8 cellular contexts compared by ENCODE assay signal in genomic region chr16:88534731-88535141, GRCh38.
A peak's percentile ranks its signal among the peaks of the same experiment; 100 is the strongest.
DNase-seq lines count a peak whose midpoint lies in the region; ATAC-seq and TF ChIP-seq lines count a peak whose summit lies in the region.

No MANE protein-coding gene starts in this region.

- DNase-seq in GM10248 (ENCODE audit: extremely low spot score) (peak; percentile 63), epithelial cell of esophagus (ENCODE audit: low read depth) (peak; percentile 52), nephron progenitor cell (peak; percentile 65), cerebellar cortex (ENCODE audit: low spot score) (no peak), NCI-H128 (lab: John Stamatoyannopoulos, UW; ENCODE audit: unreplicated experiment) (no peak)

- H3K4me3 ChIP-seq in epithelial cell of esophagus (ENCODE audit: low read length) = peak overlapping the region; percentile 42

- peak overlapping the region; percentile 60 for H3K27ac ChIP-seq in VCaP

- POLR2A ChIA-PET in GM10248 (lab: Yijun Ruan, JAX) = no interaction called here

- peak overlapping the region; percentile 81 for H3K4me3 Mint-ChIP-seq in nephron progenitor cell

- CTCF ChIA-PET in GM10248 (lab: Yijun Ruan, JAX) = interaction anchor here (0.9 kb wide), 1 partner anchor 97 kb away, joined by 3 read pairs; no protein-coding TSS in a partner anchor

- no peaks in the 10 kb centered on the region for H3K9me3 Mint-ChIP-seq in nephron progenitor cell

- ATAC-seq in HG02763 (IDR thresholded peaks at IDR 0.05; ENCODE audit: unreplicated experiment) (peak; percentile 2), HG03460 (IDR thresholded peaks at IDR 0.05; ENCODE audit: unreplicated experiment) (no peak)

- TF ChIP-seq CTCF in GM10248 (IDR thresholded peaks at IDR 0.05; ENCODE audit: control extremely low read depth, extremely low read depth, low read depth, missing control alignments) (no peak), VCaP (conservative IDR thresholded peaks at IDR 0.05) (no peak), epithelial cell of esophagus (IDR thresholded peaks at IDR 0.05; ENCODE audit: insufficient read depth, low read depth, low read length, missing control alignments) (peak; percentile 6), nephron progenitor cell (IDR thresholded peaks at IDR 0.05) (no peak)

- H3K27me3 Mint-ChIP-seq in nephron progenitor cell (ENCODE audit: low read depth, poor library complexity) = peaks cover 31% of the 10 kb centered on the region

- peaks cover 32% of the 10 kb centered on the region for H3K4me1 Mint-ChIP-seq in nephron progenitor cell

- H3K36me3 Mint-ChIP-seq in nephron progenitor cell (ENCODE audit: low read depth) = peaks cover 4% of the 10 kb centered on the region

- no peak overlapping the region for H3K27ac Mint-ChIP-seq in nephron progenitor cell

Comparison
In these comparisons a context has a peak if more than half of its experiments do, and no peak if none do; other contexts are left out.
1. DNase-seq: peak in GM10248 (single experiment), epithelial cell of esophagus (single experiment) and nephron progenitor cell (single experiment); none in cerebellar cortex (single experiment) and NCI-H128 (single experiment).